ENCODE assay signal across 2 cellular contexts in genomic region chr17:40501499-40501911, GRCh38.
TF ChIP-seq lines count a peak whose summit lies in the region.

Gene TNS4, minus strand, starts transcription at chr17:40501623. Its CDS starts 5,198 bp downstream, at chr17:40496425.

TF ChIP-seq in IMR-90, 13 proteins besides CTCF, POLR2A, EP300 and RAD21:
- TF ChIP-seq USF2 (IDR thresholded peaks at IDR 0.05; ENCODE audit: low read depth, low read length), result no peak
- TF ChIP-seq FOS (IDR thresholded peaks at IDR 0.05; ENCODE audit: low read depth, low read length), result no peak
- no peak for TF ChIP-seq MXI1 (IDR thresholded peaks at IDR 0.05; ENCODE audit: borderline replicate concordance, low read depth, low read length)
- TF ChIP-seq MAFK (IDR thresholded peaks at IDR 0.05; ENCODE audit: low read depth, low read length), result no peak
- no peak for TF ChIP-seq CEBPB (IDR thresholded peaks at IDR 0.05; ENCODE audit: low read depth, low read length)
- TF ChIP-seq SMC3 (IDR thresholded peaks at IDR 0.05; ENCODE audit: low read depth, low read length), result no peak
- no peak for TF ChIP-seq RCOR1 (IDR thresholded peaks at IDR 0.05; ENCODE audit: insufficient replicate concordance, low read length)
- TF ChIP-seq RFX5 (IDR thresholded peaks at IDR 0.05; ENCODE audit: low read depth, low read length), result no peak
- TF ChIP-seq BHLHE40 (IDR thresholded peaks at IDR 0.05; ENCODE audit: low read depth, low read length), result no peak
- TF ChIP-seq CHD1 (IDR thresholded peaks at IDR 0.05; ENCODE audit: low read depth, low read length), result no peak
- TF ChIP-seq MAZ (IDR thresholded peaks at IDR 0.05; ENCODE audit: borderline replicate concordance, low read depth, low read length), result no peak
- TF ChIP-seq NFE2L2 (IDR thresholded peaks at IDR 0.05; ENCODE audit: low read depth, low read length), result no peak
- no peak for TF ChIP-seq ELK1 (IDR thresholded peaks at IDR 0.05; ENCODE audit: borderline replicate concordance, low read depth, low read length)

TF ChIP-seq in WTC11, 78 proteins besides CTCF, POLR2A, EP300 and RAD21:
- TF ChIP-seq ZBTB21 (CRISPR knock-in tag; IDR thresholded peaks at IDR 0.05; ENCODE audit: borderline replicate concordance), result 0 out of 2 replicates have a peak, but pooled peaks have one; percentile 19
- TF ChIP-seq ZNF121 (CRISPR knock-in tag; IDR thresholded peaks at IDR 0.05), result no peak
- peak; percentile 52; the same call in 1 of the 2 replicates for TF ChIP-seq USF2 (CRISPR knock-in tag; IDR thresholded peaks at IDR 0.05)
